Comparison of ENCODE assay signal across 13 cellular contexts in genomic region chr12:57227315-57228115, GRCh38. TPM values are rescaled to one million over a fixed set of nuclear protein-coding genes. Genes with fewer than 3 reads are reported as not detected.
DNase-seq lines count a peak whose midpoint lies in the region; ATAC-seq and TF ChIP-seq lines count a peak whose summit lies in the region.
"Had no signal": no experiment of that assay in that cellular context is flagged by ENCODE, and none has a peak within 500 bp of the region (broad histone marks: within the 10 kb centered on the region; RNA-seq: fewer than 3 reads in every experiment).

No MANE protein-coding gene starts in this region.

- H3K4me1 ChIP-seq in BLaER1 treated with 17β-estradiol and CSF1 and Interleukin-3, amounts not matched to agents 10 nM and 100 nM = peaks cover 50 to 94% (median 86%) of the 10 kb centered on the region in 10 experiments

- TF ChIP-seq POLR2A in GM18505 (IDR thresholded peaks at IDR 0.05; ENCODE audit: borderline replicate concordance, extremely low read depth, insufficient read depth, insufficient read length) = no peak

- no peak for ATAC-seq in activated naive CD8-positive, alpha-beta T cell treated with anti-CD3 and anti-CD28 coated beads, Interleukin-2, amount 10 ng/mL, durations not matched to agents 7 days and 5 days (ENCODE audit: low read depth)
- ATAC-seq in memory B cell (ENCODE audit: low read depth) = no peak
- no peak for ATAC-seq in GM18505 (IDR thresholded peaks at IDR 0.05; ENCODE audit: unreplicated experiment)

- H3K27me3 ChIP-seq in BLaER1 treated with 17β-estradiol and CSF1 and Interleukin-3, amounts not matched to agents 10 nM and 100 nM = peaks cover 47 to 59% (median 54%) of the 10 kb centered on the region in 11 experiments

- peak overlapping the region; percentile 4 for H3K27ac Mint-ChIP-seq in activated naive CD8-positive, alpha-beta T cell treated with anti-CD3 and anti-CD28 coated beads, Interleukin-2, amount 10 ng/mL, durations not matched to agents 7 days and 5 days
- H3K27ac Mint-ChIP-seq in memory B cell = no peak overlapping the region

- H3K36me3 Mint-ChIP-seq in activated naive CD8-positive, alpha-beta T cell treated with anti-CD3 and anti-CD28 coated beads, Interleukin-2, amount 10 ng/mL, durations not matched to agents 7 days and 5 days = peaks cover 15% of the 10 kb centered on the region
- peaks cover 11% of the 10 kb centered on the region for H3K36me3 Mint-ChIP-seq in memory B cell

- peak overlapping the region in 4 of 11 experiments; percentile 36 to 53 (median 50); a peak in 7 of 22 replicates for H3K9ac ChIP-seq in BLaER1 treated with 17β-estradiol and CSF1 and Interleukin-3, amounts not matched to agents 10 nM and 100 nM

- peaks cover 42% of the 10 kb centered on the region for H3K27me3 Mint-ChIP-seq in activated naive CD8-positive, alpha-beta T cell treated with anti-CD3 and anti-CD28 coated beads, Interleukin-2, amount 10 ng/mL, durations not matched to agents 7 days and 5 days
- peaks cover 13% of the 10 kb centered on the region for H3K27me3 Mint-ChIP-seq in memory B cell

- peak overlapping the region; percentile 22 for H3K4me3 Mint-ChIP-seq in activated naive CD8-positive, alpha-beta T cell treated with anti-CD3 and anti-CD28 coated beads, Interleukin-2, amount 10 ng/mL, durations not matched to agents 7 days and 5 days
- H3K4me3 Mint-ChIP-seq in memory B cell = peak overlapping the region; percentile 4

- H3K9me3 ChIP-seq in BLaER1 treated with 17β-estradiol and CSF1 and Interleukin-3, amounts not matched to agents 10 nM and 100 nM (replicated peaks in 1 of 11) = no peaks in the 10 kb centered on the region

- H3K4me2 ChIP-seq in BLaER1 treated with 17β-estradiol and CSF1 and Interleukin-3, amounts not matched to agents 10 nM and 100 nM = peak overlapping the region; percentile 85 to 100 (median 99)

- H4K20me1 ChIP-seq in BLaER1 treated with 17β-estradiol and CSF1 and Interleukin-3, amounts not matched to agents 10 nM and 100 nM = peaks cover 0 to 62% (median 42%) of the 10 kb centered on the region in 11 experiments; a peak in 21 of 22 replicates

- peak overlapping the region; percentile 29 to 62 (median 48); a peak in 16 of 20 replicates for H3K4me3 ChIP-seq in BLaER1 treated with 17β-estradiol and CSF1 and Interleukin-3, amounts not matched to agents 10 nM and 100 nM
- H3K4me3 ChIP-seq: SK-N-MC had no signal

- H3K9me3 Mint-ChIP-seq in activated naive CD8-positive, alpha-beta T cell treated with anti-CD3 and anti-CD28 coated beads, Interleukin-2, amount 10 ng/mL, durations not matched to agents 7 days and 5 days = no peaks in the 10 kb centered on the region
- H3K9me3 Mint-ChIP-seq in memory B cell = no peaks in the 10 kb centered on the region

- H3K36me3 ChIP-seq in BLaER1 treated with 17β-estradiol and CSF1 and Interleukin-3, amounts not matched to agents 10 nM and 100 nM = peaks cover 13 to 21% (median 19%) of the 10 kb centered on the region in 11 experiments

- peak; percentile 36 for DNase-seq in HT-29 (ENCODE audit: low spot score)
- no peak for DNase-seq in activated naive CD8-positive, alpha-beta T cell treated with anti-CD3 and anti-CD28 coated beads, Interleukin-2, amount 10 ng/mL, durations not matched to agents 7 days and 5 days
- no peak for DNase-seq in memory B cell (ENCODE audit: low spot score in 2 of 2)
- no peak for DNase-seq in stimulated activated CD4-positive, alpha-beta T cell treated with anti-CD3 and anti-CD28 coated beads, Interleukin-2, amount 100 ng/mL, for 24 hours
- no peak for DNase-seq in H4 (ENCODE audit: low spot score)
- DNase-seq in 8988T = no peak
- DNase-seq: central memory CD4-positive, alpha-beta T cell; DMS79 treated with DMSO at 0.1 percent for 48 hours; NCI-H1694; stimulated activated CD4-positive, alpha-beta T cell treated with anti-CD3 and anti-CD28 coated beads, Interleukin-1b, Interleukin-23, amount 100 ng/mL, for 48 hours had no signal

- H3K27ac ChIP-seq in BLaER1 treated with 17β-estradiol and CSF1 and Interleukin-3, amounts not matched to agents 10 nM and 100 nM = no peak overlapping the region
- H3K27ac ChIP-seq: SK-N-MC had no signal

- peaks cover 54% of the 10 kb centered on the region for H3K4me1 Mint-ChIP-seq in activated naive CD8-positive, alpha-beta T cell treated with anti-CD3 and anti-CD28 coated beads, Interleukin-2, amount 10 ng/mL, durations not matched to agents 7 days and 5 days
- peaks cover 45% of the 10 kb centered on the region for H3K4me1 Mint-ChIP-seq in memory B cell

- POLR2A ChIA-PET in activated naive CD8-positive, alpha-beta T cell treated with anti-CD3 and anti-CD28 coated beads, Interleukin-2, amount 10 ng/mL, durations not matched to agents 7 days and 5 days (lab: Charles Lee) = interaction anchor here (0.6 to 6.1 kb wide), 3 partner anchors 10 to 465 kb away, joined by 3 to 71 read pairs (median 4); partner anchors contain the start of genes HSD17B6 and NXPH4

RNA-seq across cellular contexts. Expression of gene SHMT2, which starts 2.0 kb away (rescaled TPM):
- 295 and 298 TPM in 2 replicates for total RNA-seq in HT-29 (2014; rRNA removed; shearing (Covaris generic))
- 100 to 1,000 TPM; 142 to 159 TPM for total RNA-seq in activated naive CD8-positive, alpha-beta T cell treated with anti-CD3 and anti-CD28 coated beads, Interleukin-2, amount 10 ng/mL, durations not matched to agents 7 days and 5 days
- total RNA-seq in H4 (2014; rRNA removed; shearing (Covaris generic)) = 250 and 269 TPM in 2 replicates

RNA-seq across cellular contexts. Expression of gene NXPH4, which starts 10.9 kb away (rescaled TPM):
- total RNA-seq in HT-29 (2014; rRNA removed; shearing (Covaris generic)) = 0.97 and 2.8 TPM in 2 replicates
- total RNA-seq in activated naive CD8-positive, alpha-beta T cell treated with anti-CD3 and anti-CD28 coated beads, Interleukin-2, amount 10 ng/mL, durations not matched to agents 7 days and 5 days = 1 to 10 TPM; 1.7 to 2.4 TPM
- 5.6 and 10.7 TPM in 2 replicates for total RNA-seq in H4 (2014; rRNA removed; shearing (Covaris generic))

RNA-seq across cellular contexts. Expression of gene STAC3, which starts 23.5 kb away (rescaled TPM):
- total RNA-seq in HT-29 (2014; rRNA removed; shearing (Covaris generic)) = 0.41 and 1.1 TPM in 2 replicates
- total RNA-seq in activated naive CD8-positive, alpha-beta T cell treated with anti-CD3 and anti-CD28 coated beads, Interleukin-2, amount 10 ng/mL, durations not matched to agents 7 days and 5 days = 10 to 100 TPM; 10.7 to 11.4 TPM
- total RNA-seq in H4 (2014; rRNA removed; shearing (Covaris generic)) = not detected in 2 replicates
